In the genomic region with DNA sequence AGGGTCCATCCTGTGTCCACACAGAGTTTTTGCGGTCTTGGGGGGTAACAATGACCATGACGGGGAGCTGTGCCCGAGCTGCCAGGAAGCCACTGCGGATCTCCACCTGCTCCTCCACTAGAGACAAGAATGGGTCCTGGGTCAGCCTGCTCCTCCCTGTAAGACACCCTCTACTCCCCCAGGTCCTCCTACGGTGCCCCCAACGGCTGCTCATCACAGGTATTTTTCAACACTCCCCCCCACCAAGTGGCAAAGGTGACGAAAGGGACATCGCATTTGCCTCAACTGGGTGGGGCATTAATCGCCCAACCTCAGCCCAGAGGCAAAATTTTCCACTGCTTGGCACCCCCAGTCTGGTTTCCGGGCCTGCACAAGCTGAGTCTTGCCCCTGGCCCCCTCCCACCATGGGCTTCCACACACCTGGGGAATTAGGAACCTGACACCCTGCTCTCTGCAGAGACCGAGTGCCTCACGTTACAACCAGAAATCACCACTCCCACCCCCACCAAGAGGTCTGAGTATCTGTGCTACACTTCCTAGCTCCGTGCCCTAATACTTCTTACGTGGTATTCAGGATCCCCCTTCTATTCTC, we compare ENCODE assay signal across 30 cellular contexts. TPM values are rescaled to one million over a fixed set of nuclear protein-coding genes. Genes with fewer than 3 reads are reported as not detected.
DNase-seq lines count a peak whose midpoint lies in the region; TF ChIP-seq lines count a peak whose summit lies in the region.
"Had no signal": no experiment of that assay in that cellular context is flagged by ENCODE, and none has a peak within 500 bp of the region (broad histone marks: within the 10 kb centered on the region; RNA-seq: fewer than 3 reads in every experiment).

No MANE protein-coding gene starts in this region.

- peaks cover 3% of the 10 kb centered on the region for H3K36me3 Mint-ChIP-seq in activated naive CD8-positive, alpha-beta T cell
- peaks cover 12% of the 10 kb centered on the region for H3K36me3 Mint-ChIP-seq in activated naive CD8-positive, alpha-beta T cell treated with anti-CD3 and anti-CD28 coated beads for 36 hours
- H3K36me3 Mint-ChIP-seq in endothelial cell (ENCODE audit: low read depth, unreplicated experiment) (peaks cover 50% of the 10 kb centered on the region), H9 (ENCODE audit: insufficient read depth in 1 of 3, low read depth in 3 of 3) (peaks cover 43 to 85% (median 69%) of the 10 kb centered on the region in 3 experiments; a peak in 6 of 7 replicates)

- peaks cover 11% of the 10 kb centered on the region for H3K4me1 Mint-ChIP-seq in activated naive CD8-positive, alpha-beta T cell (ENCODE audit: low read depth)
- peaks cover 9% of the 10 kb centered on the region for H3K4me1 Mint-ChIP-seq in activated naive CD8-positive, alpha-beta T cell treated with anti-CD3 and anti-CD28 coated beads for 36 hours
- H3K4me1 Mint-ChIP-seq in endothelial cell (ENCODE audit: unreplicated experiment) (peaks cover 4% of the 10 kb centered on the region), H9 (no peaks in the 10 kb centered on the region)

- H3K9ac ChIP-seq in H9 (ENCODE audit: extremely low read depth, insufficient read length, low read length), result no peak overlapping the region

- TF ChIP-seq POLR2A in spleen (IDR thresholded peaks at IDR 0.05), result no peak

- H3K4me2 ChIP-seq in H9 (ENCODE audit: insufficient read depth, insufficient read length, low read length), result no peak overlapping the region
- H3K4me2 ChIP-seq: A549 had no signal

- TF ChIP-seq CTCF in endothelial cell (IDR thresholded peaks at IDR 0.05; ENCODE audit: unreplicated experiment), result no peak
- no peak for TF ChIP-seq CTCF in spleen (IDR thresholded peaks at IDR 0.05 in 8 of 11, conservative IDR thresholded peaks at IDR 0.05 in 3 of 11)
- TF ChIP-seq CTCF in H9 (conservative IDR thresholded peaks at IDR 0.05), result no peak

- H3K27ac Mint-ChIP-seq in activated naive CD8-positive, alpha-beta T cell, result peak overlapping the region; percentile 41
- H3K27ac Mint-ChIP-seq in activated naive CD8-positive, alpha-beta T cell treated with anti-CD3 and anti-CD28 coated beads for 36 hours, result no peak overlapping the region
- no peak overlapping the region for H3K27ac Mint-ChIP-seq in endothelial cell (ENCODE audit: unreplicated experiment)
- no peak overlapping the region for H3K27ac Mint-ChIP-seq in H9
- H3K27ac Mint-ChIP-seq: activated CD4-positive, alpha-beta T cell treated with anti-CD3 and anti-CD28 coated beads for 36 hours; IgD-negative memory B cell; T-helper 1 cell treated with Interleukin-12 subunit alpha and Interleukin-12 subunit beta and Interleukin-4 antibody, amounts not matched to agents 30 μg/mL and 1 μg/mL, for 36 hours had no signal

- H3K9me3 ChIP-seq in spleen (no peaks in the 10 kb centered on the region), H9 (ENCODE audit: control insufficient read depth, low read depth, low read length) (no peaks in the 10 kb centered on the region)
- H3K9me3 ChIP-seq: A549, heart right ventricle, SJCRH30 had no signal

- no peak overlapping the region for H4K8ac ChIP-seq in H9 (replicated peaks; ENCODE audit: insufficient read length, low read depth, low read length)

- no peak overlapping the region for H2BK12ac ChIP-seq in H9 (ENCODE audit: insufficient read length, low read depth, low read length)

- no peaks in the 10 kb centered on the region for H3K9me3 Mint-ChIP-seq in activated naive CD8-positive, alpha-beta T cell (ENCODE audit: low read depth)
- H3K9me3 Mint-ChIP-seq in activated naive CD8-positive, alpha-beta T cell treated with anti-CD3 and anti-CD28 coated beads for 36 hours, result no peaks in the 10 kb centered on the region
- H3K9me3 Mint-ChIP-seq in endothelial cell (ENCODE audit: unreplicated experiment) (no peaks in the 10 kb centered on the region), H9 (no peaks in the 10 kb centered on the region)
- H3K9me3 Mint-ChIP-seq: activated naive CD4-positive, alpha-beta T cell treated with anti-CD3 and anti-CD28 coated beads for 36 hours; central memory CD8-positive, alpha-beta T cell; IgD-negative memory B cell; T-helper 1 cell treated with Interleukin-12 subunit alpha and Interleukin-12 subunit beta and Interleukin-4 antibody, amounts not matched to agents 30 μg/mL and 1 μg/mL, for 36 hours had no signal

- H3K27me3 ChIP-seq in spleen (replicated peaks in 1 of 7) (no peaks in the 10 kb centered on the region), H9 (ENCODE audit: insufficient read depth, low read length) (no peaks in the 10 kb centered on the region)
- H3K27me3 ChIP-seq: heart right ventricle, SJCRH30 had no signal

- H3K56ac ChIP-seq in H9 (ENCODE audit: insufficient read length, low read depth, low read length), result no peak overlapping the region

- H2BK20ac ChIP-seq in H9 (ENCODE audit: low read depth, low read length, poor library complexity, severe bottlenecking), result no peak overlapping the region

- H3K36me3 ChIP-seq in spleen, result peaks cover 5 to 94% (median 84%) of the 10 kb centered on the region in 6 donors

- H3K14ac ChIP-seq in H9 (ENCODE audit: insufficient read depth, low read length), result no peak overlapping the region

- H3K79me1 ChIP-seq in H9 (ENCODE audit: insufficient read depth, low read depth, low read length, poor library complexity, severe bottlenecking), result no peaks in the 10 kb centered on the region

- DNase-seq in activated naive CD8-positive, alpha-beta T cell treated with anti-CD3 and anti-CD28 coated beads for 36 hours, result no peak
- peak; percentile 63 for DNase-seq in NCI-H2107 (lab: John Stamatoyannopoulos, UW)
- DNase-seq in endothelial cell (ENCODE audit: low spot score), result no peak
- DNase-seq in spleen, result peak; percentile 57
- no peak for DNase-seq in caudate nucleus (lab: John Stamatoyannopoulos, UW)
- DNase-seq in H9, result no peak
- DNase-seq in activated CD4-positive, alpha-beta T cell treated with anti-CD3 and anti-CD28 coated beads for 48 hours, result no peak
- DNase-seq: activated CD4-positive, alpha-beta T cell treated with anti-CD3 and anti-CD28 coated beads for 36 hours; activated CD8-positive, alpha-beta memory T cell treated with anti-CD3 and anti-CD28 coated beads for 24 hours; activated naive CD4-positive, alpha-beta T cell treated with anti-CD3 and anti-CD28 coated beads for 36 hours; activated T-cell treated with anti-CD3 and anti-CD28 coated beads, Interleukin-2, amount 50 U/mL, for 1 hour; COR-L47; foreskin fibroblast; heart right ventricle; left colon; mesenchymal stem cell; NCI-H2029 treated with DMSO at 0.1 percent for 48 hours; NCI-H510A treated with DMSO at 0.1 percent for 48 hours; nucleus accumbens; SJCRH30; stimulated activated CD4-positive, alpha-beta T cell treated with anti-CD3 and anti-CD28 coated beads, Interleukin-1b, Interleukin-23, amount 100 ng/mL, for 48 hours; substantia nigra had no signal

- WGBS in spleen, 5 donors, result 90 to 97% (median 92%) methylated on average over 11 to 14 of the region's 14 CpGs
- WGBS in H9 (ENCODE audit: extremely low coverage, insufficient read length, low lambda C conversion rate), result no CpG with 5 or more reads among the region's 14 CpGs

- H3K4me1 ChIP-seq in spleen (peaks cover 0 to 14% (median 0%) of the 10 kb centered on the region in 6 donors), H9 (ENCODE audit: insufficient read depth, low read length) (no peaks in the 10 kb centered on the region)
- H3K4me1 ChIP-seq: heart right ventricle, SJCRH30 had no signal

- H3K27me3 Mint-ChIP-seq in activated naive CD8-positive, alpha-beta T cell, result no peaks in the 10 kb centered on the region
- no peaks in the 10 kb centered on the region for H3K27me3 Mint-ChIP-seq in activated naive CD8-positive, alpha-beta T cell treated with anti-CD3 and anti-CD28 coated beads for 36 hours
- peaks cover 8% of the 10 kb centered on the region for H3K27me3 Mint-ChIP-seq in endothelial cell (ENCODE audit: unreplicated experiment)
- no peaks in the 10 kb centered on the region for H3K27me3 Mint-ChIP-seq in H9 (ENCODE audit: low read depth)
- H3K27me3 Mint-ChIP-seq: activated CD4-positive, alpha-beta T cell treated with anti-CD3 and anti-CD28 coated beads for 36 hours; central memory CD8-positive, alpha-beta T cell; IgD-negative memory B cell had no signal

- H2BK15ac ChIP-seq in H9 (ENCODE audit: low read depth, low read length), result no peak overlapping the region

- H2BK120ac ChIP-seq in H9 (ENCODE audit: low read depth, low read length, poor library complexity, severe bottlenecking), result no peak overlapping the region

- no peak overlapping the region for H3T11ph ChIP-seq in H9 (ENCODE audit: low read length)

- H3K27ac ChIP-seq in spleen, result no peak overlapping the region
- H3K27ac ChIP-seq in caudate nucleus (ENCODE audit: low read depth, low read length), result no peak overlapping the region
- no peak overlapping the region for H3K27ac ChIP-seq in H9 (ENCODE audit: insufficient read length, low read depth, low read length)
- H3K27ac ChIP-seq: A549, heart right ventricle, SJCRH30 had no signal

- H2AK5ac ChIP-seq in H9 (ENCODE audit: insufficient read length, low read length), result no peak overlapping the region

- intact Hi-C loops in spleen (cut with DNase I; ENCODE audit: low total_unique reads), result loop anchor here (10.0 kb wide), 2 partner anchors 89 to 179 kb away; no protein-coding TSS in a partner anchor

- no peaks in the 10 kb centered on the region; the same call in 1 of the 2 replicates for H3K79me2 ChIP-seq in H9 (ENCODE audit: insufficient read depth, low read length)

- no peak overlapping the region for H3K4me3 Mint-ChIP-seq in activated naive CD8-positive, alpha-beta T cell
- H3K4me3 Mint-ChIP-seq in activated naive CD8-positive, alpha-beta T cell treated with anti-CD3 and anti-CD28 coated beads for 36 hours, result no peak overlapping the region
- H3K4me3 Mint-ChIP-seq in endothelial cell (ENCODE audit: unreplicated experiment), result peak overlapping the region; percentile 62
- H3K4me3 Mint-ChIP-seq in H9, result no peak overlapping the region
- H3K4me3 Mint-ChIP-seq: activated CD4-positive, alpha-beta T cell treated with anti-CD3 and anti-CD28 coated beads for 36 hours; activated naive CD4-positive, alpha-beta T cell treated with anti-CD3 and anti-CD28 coated beads for 36 hours; central memory CD8-positive, alpha-beta T cell; IgD-negative memory B cell; T-helper 1 cell treated with Interleukin-12 subunit alpha and Interleukin-12 subunit beta and Interleukin-4 antibody, amounts not matched to agents 30 μg/mL and 1 μg/mL, for 36 hours had no signal

- H4K5ac ChIP-seq in H9 (ENCODE audit: insufficient read length, low read depth, low read length), result no peak overlapping the region

- no peak overlapping the region for H3K4ac ChIP-seq in H9 (ENCODE audit: low read depth, low read length)

- H3K18ac ChIP-seq in H9 (ENCODE audit: insufficient read length, low read depth, low read length), result no peak overlapping the region

- H3K23ac ChIP-seq in H9 (ENCODE audit: insufficient read length, low read depth, low read length), result no peak overlapping the region

- H3K4me3 ChIP-seq in spleen, result no peak overlapping the region
- H3K4me3 ChIP-seq: A549, GM12878, heart right ventricle, SJCRH30, skin epidermis had no signal

- H2AFZ ChIP-seq in H9 (ENCODE audit: low read length), result no peak overlapping the region

- no peak overlapping the region for H2BK5ac ChIP-seq in H9 (ENCODE audit: insufficient read length, low read length)

- no peaks in the 10 kb centered on the region for H4K20me1 ChIP-seq in H9 (ENCODE audit: control insufficient read depth, insufficient read depth, insufficient read length)

- no peaks in the 10 kb centered on the region for H3K23me2 ChIP-seq in H9 (ENCODE audit: insufficient read length, low read depth, low read length, poor library complexity, severe bottlenecking)

- H4K91ac ChIP-seq in H9 (ENCODE audit: insufficient read length, low read depth, low read length), result no peak overlapping the region

RNA-seq across cellular contexts. Expression of a gene that starts 9.6 kb away (rescaled TPM):
- 10 to 100 TPM; 80.8 to 82.2 TPM for total RNA-seq in activated naive CD8-positive, alpha-beta T cell treated with anti-CD3 and anti-CD28 coated beads for 36 hours
- 22.6 TPM for total RNA-seq in endothelial cell (ENCODE audit: unreplicated experiment)
- total RNA-seq in spleen, result 10 to 100 TPM; 20.7 to 48.1 (median 28.4) TPM
- polyA plus RNA-seq in spleen, result 10 to 100 TPM; 20.0 to 28.4 (median 24.6) TPM
- total RNA-seq in H9 (2021), result 64.4 and 66.3 TPM in 2 replicates

RNA-seq across cellular contexts. Expression of a gene that starts 16.7 kb away (rescaled TPM):
- 1 to 10 TPM; 2.3 to 2.9 TPM for total RNA-seq in activated naive CD8-positive, alpha-beta T cell treated with anti-CD3 and anti-CD28 coated beads for 36 hours
- 6.0 TPM for total RNA-seq in endothelial cell (ENCODE audit: unreplicated experiment)
- total RNA-seq in spleen, result 100 to 1,000 TPM in 5 of 7 donors, 10 to 100 TPM in 2; 44.2 to 251 (median 126) TPM
- 10 to 100 TPM in 1 of 3 donors, 1 to 10 TPM in 2; 5.0 to 51.4 (median 5.7) TPM for polyA plus RNA-seq in spleen
- 1.6 TPM in 2 replicates for total RNA-seq in H9 (2021)

RNA-seq across cellular contexts. Expression of a gene that starts 59.9 kb away (rescaled TPM):
- under 1 TPM; 0.14 to 0.56 TPM for total RNA-seq in activated naive CD8-positive, alpha-beta T cell treated with anti-CD3 and anti-CD28 coated beads for 36 hours
- total RNA-seq in endothelial cell (ENCODE audit: unreplicated experiment) (0.41 TPM), spleen (1 to 10 TPM in 1 of 7 donors, not detected in 6; 1.7 TPM), H9 (2021) (9.1 and 10.6 TPM in 2 replicates)
- polyA plus RNA-seq in spleen, result under 1 TPM in 1 of 3 donors, not detected in 2; 0.02 TPM
- total RNA-seq: aorta, GM12878 had no signal
- polyA plus RNA-seq: aorta, GM12878, IgD-negative memory B cell had no signal

Comparison
In these comparisons a context has a peak if more than half of its experiments do, and no peak if none do; other contexts are left out.
1. DNase-seq: peak in NCI-H2107 (single experiment) and spleen (single experiment); none in activated naive CD8-positive, alpha-beta T cell treated with anti-CD3 and anti-CD28 coated beads for 36 hours (single experiment), endothelial cell (single experiment), caudate nucleus (0 of 61), H9 (single experiment) and activated CD4-positive, alpha-beta T cell treated with anti-CD3 and anti-CD28 coated beads for 48 hours (single experiment).